ENCODE assay signal across 8 cellular contexts in genomic region chr12:93376436-93377251, GRCh38. TPM values are rescaled to one million over a fixed set of nuclear protein-coding genes. Genes with fewer than 3 reads are reported as not detected.
A peak's percentile ranks its signal among the peaks of the same experiment; 100 is the strongest.
DNase-seq lines count a peak whose midpoint lies in the region; ATAC-seq and TF ChIP-seq lines count a peak whose summit lies in the region.

No MANE protein-coding gene starts in this region.

- ATAC-seq in naive B cell (ENCODE audit: low read depth in 2 of 2) (no peak), GM21526 (IDR thresholded peaks at IDR 0.05; ENCODE audit: low FRiP score, unreplicated experiment) (no peak)

- peak overlapping the region in 3 of 6 donors; percentile 2 to 94 (median 38) for H3K27ac Mint-ChIP-seq in naive B cell

- peaks cover 0 to 6% (median 0%) of the 10 kb centered on the region in 3 donors for H3K27me3 Mint-ChIP-seq in naive B cell

- H3K36me3 ChIP-seq in SJCRH30 (no peaks in the 10 kb centered on the region), esophagus squamous epithelium (no peaks in the 10 kb centered on the region)

- intact Hi-C loops in esophagus squamous epithelium (cut with DNase I): no loop called here

- H3K4me3 ChIP-seq in SJCRH30 (peak overlapping the region; percentile 83), esophagus squamous epithelium (peak overlapping the region in 3 of 4 donors; percentile 93 to 94 (median 93))

- TF ChIP-seq CTCF in esophagus squamous epithelium (IDR thresholded peaks at IDR 0.05): no peak

- H3K9me3 Mint-ChIP-seq in naive B cell: no peaks in the 10 kb centered on the region

- H3K36me3 Mint-ChIP-seq in naive B cell: peaks cover 0 to 6% of the 10 kb centered on the region in 2 donors

- H3K9me3 ChIP-seq in SJCRH30 (replicated peaks) (no peaks in the 10 kb centered on the region), esophagus squamous epithelium (no peaks in the 10 kb centered on the region)

- H3K4me1 ChIP-seq in SJCRH30 (peaks cover 5% of the 10 kb centered on the region), esophagus squamous epithelium (peaks cover 24 to 44% (median 28%) of the 10 kb centered on the region in 3 donors)

- H3K27me3 ChIP-seq in SJCRH30 (no peaks in the 10 kb centered on the region), esophagus squamous epithelium (no peaks in the 10 kb centered on the region)

- 45 to 87% methylated on average over 9 to 10 of the region's 10 CpGs for WGBS in esophagus squamous epithelium, 2 donors

- DNase-seq in DMS53 (lab: John Stamatoyannopoulos, UW) (peak; percentile 39), DMS53 treated with DMSO at 0.1 percent for 48 hours (lab: John Stamatoyannopoulos, UW; ENCODE audit: unreplicated experiment) (no peak), SJCRH30 (peak; percentile 4 to 15), esophagus squamous epithelium (lab: John Stamatoyannopoulos, UW) (no peak), naive B cell (no peak), NCI-H128 (lab: John Stamatoyannopoulos, UW; ENCODE audit: unreplicated experiment) (no peak), NCI-H774 (lab: John Stamatoyannopoulos, UW) (no peak)

- peaks cover 34 to 43% (median 36%) of the 10 kb centered on the region in 3 donors for H3K4me1 Mint-ChIP-seq in naive B cell

- no peak overlapping the region for H3K27ac ChIP-seq in SJCRH30
- H3K27ac ChIP-seq in esophagus squamous epithelium: peak overlapping the region in 3 of 4 donors; percentile 93 to 97 (median 97)

- H3K4me3 Mint-ChIP-seq in naive B cell: peak overlapping the region; percentile 30 to 97 (median 90)

- no peak for TF ChIP-seq POLR2A in esophagus squamous epithelium (IDR thresholded peaks at IDR 0.05)

RNA-seq across cellular contexts. Expression of gene NUDT4, which starts 1.1 kb away (rescaled TPM):
- total RNA-seq in SJCRH30 (2014; rRNA removed; shearing (Covaris generic)): 36.7 and 38.8 TPM in 2 replicates
- total RNA-seq in esophagus squamous epithelium: 10 to 100 TPM; 16.0 to 33.8 (median 25.7) TPM
- 10 to 100 TPM; 50.4 to 81.1 (median 70.4) TPM for polyA plus RNA-seq in naive B cell (ENCODE audit: low read depth in 6 of 6)

Comparison
In these comparisons a context has a peak if more than half of its experiments do, and no peak if none do; other contexts are left out.
1. DNase-seq: peak in DMS53 (single experiment) and SJCRH30 (2 of 2); none in DMS53 treated with DMSO at 0.1 percent for 48 hours (single experiment), esophagus squamous epithelium (single experiment), naive B cell (single experiment), NCI-H128 (single experiment) and NCI-H774 (single experiment).